ENCODE assay signal across 16 cellular contexts in the genomic region with DNA sequence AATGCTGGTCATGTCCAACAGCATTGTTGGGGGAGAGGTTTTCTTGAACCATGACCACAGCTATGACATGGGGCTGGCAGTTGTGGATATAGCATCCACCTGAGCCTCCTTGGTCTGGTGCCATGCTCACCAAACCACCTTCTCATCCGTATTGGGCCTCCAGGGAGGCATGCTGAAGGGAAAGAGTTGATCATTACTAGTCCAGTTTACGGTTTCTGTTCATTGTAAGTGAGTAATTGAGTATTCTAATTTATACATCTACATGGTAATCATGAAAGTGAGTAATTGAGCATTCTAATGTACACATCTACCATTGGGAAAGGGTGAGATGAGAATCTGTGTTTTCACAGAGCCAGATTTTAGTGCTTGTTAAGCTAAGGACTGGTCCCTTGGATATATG.
"Had no signal": no experiment of that assay in that cellular context is flagged by ENCODE, and none has a peak within 500 bp of the region (broad histone marks: within the 10 kb centered on the region; RNA-seq: fewer than 3 reads in every experiment).

No MANE protein-coding gene starts in this region.

- H3K9me3 Mint-ChIP-seq: brain, nephron had no signal

- H3K4me3 Mint-ChIP-seq: activated T-helper 1 cell treated with anti-CD3 and anti-CD28 coated beads, Interleukin-12 subunit alpha, Interleukin-12 subunit beta, Interleukin-2, Interleukin-4 antibody, amounts not matched to agents 30 ng/mL and 10 ng/mL and 1 ng/mL, durations not matched to agents 14 hours and 24 hours and 36 hours; brain; nephron had no signal

- H3K27me3 Mint-ChIP-seq: brain had no signal

- H3K27ac Mint-ChIP-seq: brain, nephron had no signal

- DNase-seq: activated naive CD4-positive, alpha-beta T cell; amygdala; central memory CD4-positive, alpha-beta T cell; cortex of kidney; effector CD8-positive, alpha-beta T cell; foreskin fibroblast; kidney glomerular epithelial cell; nucleus accumbens; posterior cingulate gyrus; retina; stimulated activated CD4-positive, alpha-beta T cell treated with anti-CD3 and anti-CD28 coated beads, Interleukin-4, amount 100 ng/mL, for 4 hours; tibial artery; uterus had no signal
